9 cellular contexts compared by ENCODE assay signal in the genomic region with DNA sequence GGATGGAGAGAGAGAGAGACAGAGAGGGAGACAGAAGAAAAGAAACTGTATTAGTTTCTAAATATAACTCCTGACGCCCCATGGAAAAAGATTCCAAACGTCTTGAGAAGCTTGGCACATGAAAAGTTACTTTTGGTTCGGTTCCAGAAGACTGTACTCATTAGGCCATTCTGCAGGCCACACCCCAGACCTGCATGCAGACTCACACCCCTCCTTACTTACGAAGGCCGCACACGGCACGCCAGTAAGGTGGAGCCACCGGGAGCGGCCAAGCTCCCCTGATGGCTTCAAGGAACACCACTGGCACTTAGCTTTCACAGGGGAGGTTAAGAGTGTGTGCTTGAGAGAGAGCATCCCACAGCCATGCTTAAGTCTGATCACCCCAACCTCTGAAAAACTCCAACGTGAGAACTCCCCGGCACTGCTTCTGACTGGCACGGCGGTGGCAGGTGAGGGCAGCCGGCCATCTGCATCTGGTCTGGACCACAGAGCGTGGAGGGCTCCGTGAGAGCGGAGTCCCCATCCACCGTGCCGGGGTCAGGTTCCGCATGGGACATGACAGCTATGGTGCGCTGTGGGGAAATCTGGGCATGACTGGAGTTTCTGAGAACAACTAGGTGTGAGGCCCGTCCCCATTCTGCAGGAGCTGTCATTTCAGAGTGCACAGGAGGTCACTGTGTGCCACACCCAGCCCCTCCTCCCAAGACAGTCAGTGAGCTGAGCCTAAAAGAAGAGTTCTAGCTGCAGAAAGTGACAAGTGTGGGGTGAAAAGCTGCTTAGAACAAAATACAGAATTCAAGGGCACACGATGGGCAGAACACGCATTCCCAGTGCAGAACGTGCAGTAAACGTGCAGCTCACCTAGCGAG.
A peak's percentile ranks its signal among the peaks of the same experiment; 100 is the strongest.
DNase-seq lines count a peak whose midpoint lies in the region; ATAC-seq and TF ChIP-seq lines count a peak whose summit lies in the region.
"Had no signal": no experiment of that assay in that cellular context is flagged by ENCODE, and none has a peak within 500 bp of the region (broad histone marks: within the 10 kb centered on the region; RNA-seq: fewer than 3 reads in every experiment).

No MANE protein-coding gene starts in this region.

- TF ChIP-seq CTCF in A673 (conservative IDR thresholded peaks at IDR 0.05; ENCODE audit: low read depth, low read length) (no peak), endothelial cell (IDR thresholded peaks at IDR 0.05; ENCODE audit: unreplicated experiment) (no peak), nephron progenitor cell (IDR thresholded peaks at IDR 0.05) (no peak)

- peaks cover 4% of the 10 kb centered on the region for H3K9me3 Mint-ChIP-seq in endothelial cell (ENCODE audit: unreplicated experiment)
- H3K9me3 Mint-ChIP-seq in nephron progenitor cell, result no peaks in the 10 kb centered on the region

- H3K4me1 Mint-ChIP-seq in endothelial cell (ENCODE audit: unreplicated experiment) (peaks cover 40% of the 10 kb centered on the region), nephron progenitor cell (peaks cover 63% of the 10 kb centered on the region)

- ATAC-seq in HG02610 (IDR thresholded peaks at IDR 0.05; ENCODE audit: unreplicated experiment), result no peak

- no peaks in the 10 kb centered on the region for H3K27me3 ChIP-seq in A673 (replicated peaks; ENCODE audit: insufficient read depth, low read depth, low read length, poor library complexity)

- peaks cover 46% of the 10 kb centered on the region for H3K4me1 ChIP-seq in A673 (ENCODE audit: insufficient read depth, low read length, poor library complexity, severe bottlenecking)

- H3K27me3 Mint-ChIP-seq in endothelial cell (ENCODE audit: unreplicated experiment) (peaks cover 42% of the 10 kb centered on the region), nephron progenitor cell (ENCODE audit: low read depth, poor library complexity) (peaks cover 2% of the 10 kb centered on the region)

- H3K27ac ChIP-seq in A673 (ENCODE audit: low read depth, low read length, poor library complexity, severe bottlenecking), result peak overlapping the region; percentile 81

- no peak for DNase-seq in A673 (ENCODE audit: low spot score)
- peak; percentile 26 for DNase-seq in NCI-H460 (ENCODE audit: extremely low read depth, low read depth)
- no peak for DNase-seq in endothelial cell (ENCODE audit: low spot score)
- DNase-seq in nephron progenitor cell, result no peak
- DNase-seq in NCI-H748 treated with DMSO at 0.1 percent for 48 hours (lab: John Stamatoyannopoulos, UW), result no peak
- DNase-seq in DMS153 (lab: John Stamatoyannopoulos, UW), result no peak
- DNase-seq in cerebellar cortex (ENCODE audit: low spot score), result no peak
- DNase-seq: GDM1 had no signal

- CTCF ChIA-PET in A673 (lab: Charles Lee), result no interaction called here

- peaks cover 68% of the 10 kb centered on the region for H3K36me3 Mint-ChIP-seq in endothelial cell (ENCODE audit: low read depth, unreplicated experiment)
- H3K36me3 Mint-ChIP-seq in nephron progenitor cell (ENCODE audit: low read depth), result peaks cover 48% of the 10 kb centered on the region

- H3K4me3 Mint-ChIP-seq in endothelial cell (ENCODE audit: unreplicated experiment) (peak overlapping the region; percentile 78), nephron progenitor cell (no peak overlapping the region)

- H3K27ac Mint-ChIP-seq in endothelial cell (ENCODE audit: unreplicated experiment) (peak overlapping the region; percentile 75), nephron progenitor cell (peak overlapping the region; percentile 69)

- peaks cover 60% of the 10 kb centered on the region for H3K36me3 ChIP-seq in A673 (ENCODE audit: insufficient read depth, low read length, poor library complexity, severe bottlenecking)

- no TSS peak for BruUV-seq in A673 (replicated peaks; lab: Mats Ljungman, UMichigan)

- H3K4me3 ChIP-seq in A673 (ENCODE audit: low read depth, low read length, poor library complexity, severe bottlenecking), result no peak overlapping the region

- POLR2A ChIA-PET in A673 (lab: Charles Lee; ENCODE audit: low non-redundant PET), result interaction anchor here (0.6 kb wide), 1 partner anchor 107 kb away, joined by 3 read pairs; no protein-coding TSS in a partner anchor

- intact Hi-C loops in A673 (cut with micrococcal nuclease; ENCODE audit: unreplicated experiment), result no loop called here

- H3K9me3 ChIP-seq in A673 (ENCODE audit: low read depth, low read length, poor library complexity, severe bottlenecking), result no peaks in the 10 kb centered on the region
